In the genomic region with DNA sequence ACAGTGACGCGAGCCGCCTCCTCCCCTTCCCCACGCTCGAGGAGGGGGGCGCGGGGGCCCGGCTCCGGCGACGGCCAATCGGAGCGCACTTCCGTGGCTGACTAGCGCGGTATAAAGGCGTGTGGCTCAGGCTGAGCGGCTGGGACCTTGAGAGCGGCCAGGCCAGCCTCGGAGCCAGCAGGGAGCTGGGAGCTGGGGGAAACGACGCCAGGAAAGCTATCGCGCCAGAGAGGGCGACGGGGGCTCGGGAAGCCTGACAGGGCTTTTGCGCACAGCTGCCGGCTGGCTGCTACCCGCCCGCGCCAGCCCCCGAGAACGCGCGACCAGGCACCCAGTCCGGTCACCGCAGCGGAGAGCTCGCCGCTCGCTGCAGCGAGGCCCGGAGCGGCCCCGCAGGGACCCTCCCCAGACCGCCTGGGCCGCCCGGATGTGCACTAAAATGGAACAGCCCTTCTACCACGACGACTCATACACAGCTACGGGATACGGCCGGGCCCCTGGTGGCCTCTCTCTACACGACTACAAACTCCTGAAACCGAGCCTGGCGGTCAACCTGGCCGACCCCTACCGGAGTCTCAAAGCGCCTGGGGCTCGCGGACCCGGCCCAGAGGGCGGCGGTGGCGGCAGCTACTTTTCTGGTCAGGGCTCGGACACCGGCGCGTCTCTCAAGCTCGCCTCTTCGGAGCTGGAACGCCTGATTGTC, we compare ENCODE assay signal across 1 cellular context.
TF ChIP-seq lines count a peak whose summit lies in the region.

A gene (plus strand): TSS at position 142 of the 703 bp plus-strand sequence. CDS start 286 bp downstream, at position 428.

TF ChIP-seq in HepG2, 621 proteins besides CTCF, POLR2A, EP300 and RAD21 (continued from another document and continues in another):
- TF ChIP-seq, protein P1, sequence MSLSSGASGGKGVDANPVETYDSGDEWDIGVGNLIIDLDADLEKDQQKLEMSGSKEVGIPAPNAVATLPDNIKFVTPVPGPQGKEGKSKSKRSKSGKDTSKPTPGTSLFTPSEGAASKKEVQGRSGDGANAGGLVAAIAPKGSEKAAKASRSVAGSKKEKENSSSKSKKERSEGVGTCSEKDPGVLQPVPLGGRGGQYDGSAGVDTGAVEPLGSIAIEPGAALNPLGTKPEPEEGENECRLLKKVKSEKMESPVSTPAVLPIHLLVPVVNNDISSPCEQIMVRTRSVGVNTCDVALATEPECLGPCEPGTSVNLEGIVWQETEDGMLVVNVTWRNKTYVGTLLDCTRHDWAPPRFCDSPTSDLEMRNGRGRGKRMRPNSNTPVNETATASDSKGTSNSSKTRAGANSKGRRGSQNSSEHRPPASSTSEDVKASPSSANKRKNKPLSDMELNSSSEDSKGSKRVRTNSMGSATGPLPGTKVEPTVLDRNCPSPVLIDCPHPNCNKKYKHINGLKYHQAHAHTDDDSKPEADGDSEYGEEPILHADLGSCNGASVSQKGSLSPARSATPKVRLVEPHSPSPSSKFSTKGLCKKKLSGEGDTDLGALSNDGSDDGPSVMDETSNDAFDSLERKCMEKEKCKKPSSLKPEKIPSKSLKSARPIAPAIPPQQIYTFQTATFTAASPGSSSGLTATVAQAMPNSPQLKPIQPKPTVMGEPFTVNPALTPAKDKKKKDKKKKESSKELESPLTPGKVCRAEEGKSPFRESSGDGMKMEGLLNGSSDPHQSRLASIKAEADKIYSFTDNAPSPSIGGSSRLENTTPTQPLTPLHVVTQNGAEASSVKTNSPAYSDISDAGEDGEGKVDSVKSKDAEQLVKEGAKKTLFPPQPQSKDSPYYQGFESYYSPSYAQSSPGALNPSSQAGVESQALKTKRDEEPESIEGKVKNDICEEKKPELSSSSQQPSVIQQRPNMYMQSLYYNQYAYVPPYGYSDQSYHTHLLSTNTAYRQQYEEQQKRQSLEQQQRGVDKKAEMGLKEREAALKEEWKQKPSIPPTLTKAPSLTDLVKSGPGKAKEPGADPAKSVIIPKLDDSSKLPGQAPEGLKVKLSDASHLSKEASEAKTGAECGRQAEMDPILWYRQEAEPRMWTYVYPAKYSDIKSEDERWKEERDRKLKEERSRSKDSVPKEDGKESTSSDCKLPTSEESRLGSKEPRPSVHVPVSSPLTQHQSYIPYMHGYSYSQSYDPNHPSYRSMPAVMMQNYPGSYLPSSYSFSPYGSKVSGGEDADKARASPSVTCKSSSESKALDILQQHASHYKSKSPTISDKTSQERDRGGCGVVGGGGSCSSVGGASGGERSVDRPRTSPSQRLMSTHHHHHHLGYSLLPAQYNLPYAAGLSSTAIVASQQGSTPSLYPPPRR (CRISPR knock-in tag; IDR thresholded peaks at IDR 0.05; ENCODE audit: borderline replicate concordance), result peak; percentile 83
- TF ChIP-seq WIZ (CRISPR knock-in tag; IDR thresholded peaks at IDR 0.05), result no peak; the same call in 1 of the 2 replicates
- no peak for TF ChIP-seq HHEX (CRISPR knock-in tag; IDR thresholded peaks at IDR 0.05)
- TF ChIP-seq ZNF629 (CRISPR knock-in tag; conservative IDR thresholded peaks at IDR 0.05), result 0 out of 2 replicates have a peak, but pooled peaks have one; percentile 11
- no peak for TF ChIP-seq NKX3-1 (CRISPR knock-in tag; IDR thresholded peaks at IDR 0.05)
- TF ChIP-seq, protein P2, sequence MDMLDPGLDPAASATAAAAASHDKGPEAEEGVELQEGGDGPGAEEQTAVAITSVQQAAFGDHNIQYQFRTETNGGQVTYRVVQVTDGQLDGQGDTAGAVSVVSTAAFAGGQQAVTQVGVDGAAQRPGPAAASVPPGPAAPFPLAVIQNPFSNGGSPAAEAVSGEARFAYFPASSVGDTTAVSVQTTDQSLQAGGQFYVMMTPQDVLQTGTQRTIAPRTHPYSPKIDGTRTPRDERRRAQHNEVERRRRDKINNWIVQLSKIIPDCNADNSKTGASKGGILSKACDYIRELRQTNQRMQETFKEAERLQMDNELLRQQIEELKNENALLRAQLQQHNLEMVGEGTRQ (IDR thresholded peaks at IDR 0.05; ENCODE audit: low read depth, low read length), result no peak
- TF ChIP-seq, protein P2 (CRISPR knock-in tag; IDR thresholded peaks at IDR 0.05; ENCODE audit: borderline replicate concordance), result no peak; the same call in 1 of the 2 replicates
- TF ChIP-seq ZFAT (CRISPR knock-in tag; conservative IDR thresholded peaks at IDR 0.05), result 0 out of 2 replicates have a peak, but pooled peaks have one; percentile 11
- TF ChIP-seq HNRNPK (IDR thresholded peaks at IDR 0.05; ENCODE audit: low read depth, low read length, poor library complexity, severe bottlenecking), result peak; percentile 96
- TF ChIP-seq, protein P3, sequence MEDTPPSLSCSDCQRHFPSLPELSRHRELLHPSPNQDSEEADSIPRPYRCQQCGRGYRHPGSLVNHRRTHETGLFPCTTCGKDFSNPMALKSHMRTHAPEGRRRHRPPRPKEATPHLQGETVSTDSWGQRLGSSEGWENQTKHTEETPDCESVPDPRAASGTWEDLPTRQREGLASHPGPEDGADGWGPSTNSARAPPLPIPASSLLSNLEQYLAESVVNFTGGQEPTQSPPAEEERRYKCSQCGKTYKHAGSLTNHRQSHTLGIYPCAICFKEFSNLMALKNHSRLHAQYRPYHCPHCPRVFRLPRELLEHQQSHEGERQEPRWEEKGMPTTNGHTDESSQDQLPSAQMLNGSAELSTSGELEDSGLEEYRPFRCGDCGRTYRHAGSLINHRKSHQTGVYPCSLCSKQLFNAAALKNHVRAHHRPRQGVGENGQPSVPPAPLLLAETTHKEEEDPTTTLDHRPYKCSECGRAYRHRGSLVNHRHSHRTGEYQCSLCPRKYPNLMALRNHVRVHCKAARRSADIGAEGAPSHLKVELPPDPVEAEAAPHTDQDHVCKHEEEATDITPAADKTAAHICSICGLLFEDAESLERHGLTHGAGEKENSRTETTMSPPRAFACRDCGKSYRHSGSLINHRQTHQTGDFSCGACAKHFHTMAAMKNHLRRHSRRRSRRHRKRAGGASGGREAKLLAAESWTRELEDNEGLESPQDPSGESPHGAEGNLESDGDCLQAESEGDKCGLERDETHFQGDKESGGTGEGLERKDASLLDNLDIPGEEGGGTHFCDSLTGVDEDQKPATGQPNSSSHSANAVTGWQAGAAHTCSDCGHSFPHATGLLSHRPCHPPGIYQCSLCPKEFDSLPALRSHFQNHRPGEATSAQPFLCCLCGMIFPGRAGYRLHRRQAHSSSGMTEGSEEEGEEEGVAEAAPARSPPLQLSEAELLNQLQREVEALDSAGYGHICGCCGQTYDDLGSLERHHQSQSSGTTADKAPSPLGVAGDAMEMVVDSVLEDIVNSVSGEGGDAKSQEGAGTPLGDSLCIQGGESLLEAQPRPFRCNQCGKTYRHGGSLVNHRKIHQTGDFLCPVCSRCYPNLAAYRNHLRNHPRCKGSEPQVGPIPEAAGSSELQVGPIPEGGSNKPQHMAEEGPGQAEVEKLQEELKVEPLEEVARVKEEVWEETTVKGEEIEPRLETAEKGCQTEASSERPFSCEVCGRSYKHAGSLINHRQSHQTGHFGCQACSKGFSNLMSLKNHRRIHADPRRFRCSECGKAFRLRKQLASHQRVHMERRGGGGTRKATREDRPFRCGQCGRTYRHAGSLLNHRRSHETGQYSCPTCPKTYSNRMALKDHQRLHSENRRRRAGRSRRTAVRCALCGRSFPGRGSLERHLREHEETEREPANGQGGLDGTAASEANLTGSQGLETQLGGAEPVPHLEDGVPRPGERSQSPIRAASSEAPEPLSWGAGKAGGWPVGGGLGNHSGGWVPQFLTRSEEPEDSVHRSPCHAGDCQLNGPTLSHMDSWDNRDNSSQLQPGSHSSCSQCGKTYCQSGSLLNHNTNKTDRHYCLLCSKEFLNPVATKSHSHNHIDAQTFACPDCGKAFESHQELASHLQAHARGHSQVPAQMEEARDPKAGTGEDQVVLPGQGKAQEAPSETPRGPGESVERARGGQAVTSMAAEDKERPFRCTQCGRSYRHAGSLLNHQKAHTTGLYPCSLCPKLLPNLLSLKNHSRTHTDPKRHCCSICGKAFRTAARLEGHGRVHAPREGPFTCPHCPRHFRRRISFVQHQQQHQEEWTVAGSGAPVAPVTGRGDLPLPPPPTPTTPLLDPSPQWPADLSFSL (CRISPR knock-in tag; IDR thresholded peaks at IDR 0.05), result no peak
- TF ChIP-seq ISX (CRISPR knock-in tag; conservative IDR thresholded peaks at IDR 0.05), result no peak
- no peak for TF ChIP-seq ZNF781 (CRISPR knock-in tag; IDR thresholded peaks at IDR 0.05; ENCODE audit: borderline replicate concordance, not compliant biosample characterization)
- peak; percentile 6; the same call in 1 of the 2 replicates for TF ChIP-seq HNF4G (IDR thresholded peaks at IDR 0.05; ENCODE audit: borderline replicate concordance, low read depth, low read length)
- no peak; the same call in 1 of the 2 replicates for TF ChIP-seq HNF4G (CRISPR knock-in tag; IDR thresholded peaks at IDR 0.05; ENCODE audit: borderline replicate concordance, low read depth)
- TF ChIP-seq ZNF749 (CRISPR knock-in tag; IDR thresholded peaks at IDR 0.05; ENCODE audit: borderline replicate concordance), result peak; percentile 91
- TF ChIP-seq MXI1 (IDR thresholded peaks at IDR 0.05; ENCODE audit: borderline replicate concordance, low read depth, low read length), result peak; percentile 92
- TF ChIP-seq GFI1 (CRISPR knock-in tag; IDR thresholded peaks at IDR 0.05; ENCODE audit: borderline replicate concordance), result no peak
- no peak for TF ChIP-seq ZNF230 (CRISPR knock-in tag; IDR thresholded peaks at IDR 0.05)
- peak; percentile 66; the same call in 1 of the 2 replicates for TF ChIP-seq SOX5 (CRISPR knock-in tag; IDR thresholded peaks at IDR 0.05; ENCODE audit: borderline replicate concordance)
- peak; percentile 89; the same call in 1 of the 2 replicates for TF ChIP-seq NFKB2 (CRISPR knock-in tag; IDR thresholded peaks at IDR 0.05; ENCODE audit: borderline replicate concordance)
- no peak for TF ChIP-seq ZNF234 (CRISPR knock-in tag; conservative IDR thresholded peaks at IDR 0.05)
- 0 out of 2 replicates have a peak, but pooled peaks have one; percentile 85 for TF ChIP-seq RELA (CRISPR knock-in tag; IDR thresholded peaks at IDR 0.05)
- TF ChIP-seq SMYD3 (CRISPR knock-in tag; IDR thresholded peaks at IDR 0.05), result no peak
- no peak for TF ChIP-seq ZNF343 (CRISPR knock-in tag; IDR thresholded peaks at IDR 0.05)
- peak; percentile 95 for TF ChIP-seq MAZ (IDR thresholded peaks at IDR 0.05; ENCODE audit: borderline replicate concordance, low read depth, low read length)
- peak; percentile 98 for TF ChIP-seq MAZ (CRISPR knock-in tag; IDR thresholded peaks at IDR 0.05; ENCODE audit: low read depth)
- TF ChIP-seq NCOR1 (IDR thresholded peaks at IDR 0.05; ENCODE audit: borderline replicate concordance, low read length), result no peak
- no peak for TF ChIP-seq SCMH1 (CRISPR knock-in tag; IDR thresholded peaks at IDR 0.05; ENCODE audit: borderline replicate concordance)
- TF ChIP-seq MZF1 (CRISPR knock-in tag; IDR thresholded peaks at IDR 0.05; ENCODE audit: borderline replicate concordance), result no peak
- TF ChIP-seq RBM22 (optimal IDR thresholded peaks at IDR 0.05; ENCODE audit: low read length), result peak; percentile 70
- TF ChIP-seq ZIK1 (CRISPR knock-in tag; IDR thresholded peaks at IDR 0.05; ENCODE audit: borderline replicate concordance, low read depth), result peak; percentile 87
- no peak for TF ChIP-seq ZFP62 (CRISPR knock-in tag; IDR thresholded peaks at IDR 0.05)
- TF ChIP-seq ZEB1 (IDR thresholded peaks at IDR 0.05; ENCODE audit: insufficient replicate concordance, low read depth), result peak; percentile 21
- no peak for TF ChIP-seq ZNF678 (CRISPR knock-in tag; IDR thresholded peaks at IDR 0.05)
- TF ChIP-seq KDM6A (CRISPR knock-in tag; IDR thresholded peaks at IDR 0.05; ENCODE audit: low read depth), result 0 out of 2 replicates have a peak, but pooled peaks have one; percentile 28
- TF ChIP-seq ZNF7 (CRISPR knock-in tag; IDR thresholded peaks at IDR 0.05), result no peak
- TF ChIP-seq, protein P4, sequence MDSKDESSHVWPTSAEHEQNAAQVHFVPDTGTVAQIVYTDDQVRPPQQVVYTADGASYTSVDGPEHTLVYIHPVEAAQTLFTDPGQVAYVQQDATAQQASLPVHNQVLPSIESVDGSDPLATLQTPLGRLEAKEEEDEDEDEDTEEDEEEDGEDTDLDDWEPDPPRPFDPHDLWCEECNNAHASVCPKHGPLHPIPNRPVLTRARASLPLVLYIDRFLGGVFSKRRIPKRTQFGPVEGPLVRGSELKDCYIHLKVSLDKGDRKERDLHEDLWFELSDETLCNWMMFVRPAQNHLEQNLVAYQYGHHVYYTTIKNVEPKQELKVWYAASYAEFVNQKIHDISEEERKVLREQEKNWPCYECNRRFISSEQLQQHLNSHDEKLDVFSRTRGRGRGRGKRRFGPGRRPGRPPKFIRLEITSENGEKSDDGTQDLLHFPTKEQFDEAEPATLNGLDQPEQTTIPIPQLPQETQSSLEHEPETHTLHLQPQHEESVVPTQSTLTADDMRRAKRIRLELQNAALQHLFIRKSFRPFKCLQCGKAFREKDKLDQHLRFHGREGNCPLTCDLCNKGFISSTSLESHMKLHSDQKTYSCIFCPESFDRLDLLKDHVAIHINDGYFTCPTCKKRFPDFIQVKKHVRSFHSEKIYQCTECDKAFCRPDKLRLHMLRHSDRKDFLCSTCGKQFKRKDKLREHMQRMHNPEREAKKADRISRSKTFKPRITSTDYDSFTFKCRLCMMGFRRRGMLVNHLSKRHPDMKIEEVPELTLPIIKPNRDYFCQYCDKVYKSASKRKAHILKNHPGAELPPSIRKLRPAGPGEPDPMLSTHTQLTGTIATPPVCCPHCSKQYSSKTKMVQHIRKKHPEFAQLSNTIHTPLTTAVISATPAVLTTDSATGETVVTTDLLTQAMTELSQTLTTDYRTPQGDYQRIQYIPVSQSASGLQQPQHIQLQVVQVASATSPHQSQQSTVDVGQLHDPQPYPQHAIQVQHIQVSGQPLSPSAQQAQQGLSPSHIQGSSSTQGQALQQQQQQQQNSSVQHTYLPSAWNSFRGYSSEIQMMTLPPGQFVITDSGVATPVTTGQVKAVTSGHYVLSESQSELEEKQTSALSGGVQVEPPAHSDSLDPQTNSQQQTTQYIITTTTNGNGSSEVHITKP (CRISPR knock-in tag; IDR thresholded peaks at IDR 0.05; ENCODE audit: low read depth), result peak; percentile 96
- TF ChIP-seq NR2F6 (IDR thresholded peaks at IDR 0.05), result no peak
- peak; percentile 80 for TF ChIP-seq NR2F6 (CRISPR knock-in tag; IDR thresholded peaks at IDR 0.05)
- TF ChIP-seq RARA (CRISPR knock-in tag; IDR thresholded peaks at IDR 0.05), result peak; percentile 70
- peak; percentile 91 for TF ChIP-seq GATAD2A (CRISPR knock-in tag; IDR thresholded peaks at IDR 0.05)
- no peak for TF ChIP-seq ZNF160 (CRISPR knock-in tag; IDR thresholded peaks at IDR 0.05)
